17 cellular contexts compared by ENCODE assay signal in the genomic region with DNA sequence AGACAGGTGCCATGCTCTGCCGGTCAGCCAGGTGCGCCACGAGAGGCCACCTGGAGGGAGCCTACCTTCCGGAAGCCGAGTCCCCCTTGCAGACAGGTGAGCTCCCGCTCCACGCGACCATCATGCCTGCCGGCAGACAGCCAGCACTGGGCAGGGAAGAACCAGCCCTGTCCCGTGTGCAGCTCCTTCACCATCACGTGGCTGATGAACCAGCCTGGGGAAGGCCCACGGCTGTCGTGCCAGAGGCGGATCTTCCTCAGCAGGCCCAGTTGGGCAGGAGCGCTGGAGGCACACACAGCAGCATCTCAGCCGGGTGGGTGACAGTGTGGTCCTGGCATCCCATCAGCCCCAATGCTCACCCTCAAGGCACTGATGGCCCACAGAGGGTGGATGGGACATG.
DNase-seq lines count a peak whose midpoint lies in the region; ATAC-seq and TF ChIP-seq lines count a peak whose summit lies in the region.
"Had no signal": no experiment of that assay in that cellular context is flagged by ENCODE, and none has a peak within 500 bp of the region (broad histone marks: within the 10 kb centered on the region; RNA-seq: fewer than 3 reads in every experiment).

No MANE protein-coding gene starts in this region.

- H3K27me3 ChIP-seq in right cardiac atrium (ENCODE audit: control insufficient read depth, insufficient read depth) (no peaks in the 10 kb centered on the region), heart left ventricle (no peaks in the 10 kb centered on the region), mesenchymal stem cell (ENCODE audit: control insufficient read depth in 1 of 2, insufficient read depth in 1 of 2, low read length in 2 of 2) (peaks cover 4 to 46% of the 10 kb centered on the region in 2 experiments), thyroid gland (no peaks in the 10 kb centered on the region)
- H3K27me3 ChIP-seq: BLaER1 treated with 17β-estradiol and CSF1 and Interleukin-3, amounts not matched to agents 10 nM and 100 nM had no signal

- H4K91ac ChIP-seq in mesenchymal stem cell (ENCODE audit: low read length), result peak overlapping the region; percentile 78

- H2BK120ac ChIP-seq in mesenchymal stem cell (ENCODE audit: low read depth, low read length), result no peak overlapping the region

- TF ChIP-seq POLR2A in heart left ventricle (IDR thresholded peaks at IDR 0.05) (no peak), thyroid gland (IDR thresholded peaks at IDR 0.05) (no peak)

- no peak overlapping the region for H3K9ac ChIP-seq in mesenchymal stem cell (ENCODE audit: low read length)
- H3K9ac ChIP-seq: BLaER1 treated with 17β-estradiol and CSF1 and Interleukin-3, amounts not matched to agents 10 nM and 100 nM had no signal

- H4K8ac ChIP-seq in mesenchymal stem cell (ENCODE audit: low read length), result no peak overlapping the region

- H2AK5ac ChIP-seq in mesenchymal stem cell (ENCODE audit: low read length, severe bottlenecking), result no peak overlapping the region

- H3K36me3 Mint-ChIP-seq in stimulated activated effector memory CD8-positive, alpha-beta T cell treated with anti-CD3 and anti-CD28 coated beads, Interleukin-12 subunit alpha, Interleukin-12 subunit beta, amount 100 ng/mL, for 72 hours, result no peaks in the 10 kb centered on the region
- H3K36me3 Mint-ChIP-seq in mesothelial cell of epicardium, result no peaks in the 10 kb centered on the region
- H3K36me3 Mint-ChIP-seq: CD8-positive, alpha-beta T cell; IgD-negative memory B cell had no signal

- H3K23ac ChIP-seq in mesenchymal stem cell (ENCODE audit: low read length in 2 of 2), result no peak overlapping the region

- H3K9me3 ChIP-seq in right cardiac atrium (ENCODE audit: control insufficient read depth, low read length) (no peaks in the 10 kb centered on the region), heart left ventricle (no peaks in the 10 kb centered on the region), mesenchymal stem cell (ENCODE audit: control insufficient read depth, low read length) (no peaks in the 10 kb centered on the region), thyroid gland (no peaks in the 10 kb centered on the region)
- H3K9me3 ChIP-seq: BLaER1 treated with 17β-estradiol and CSF1 and Interleukin-3, amounts not matched to agents 10 nM and 100 nM; Caco-2 had no signal

- H3K36me3 ChIP-seq in heart left ventricle, result peaks cover 0 to 19% (median 0%) of the 10 kb centered on the region in 9 donors
- H3K36me3 ChIP-seq in mesenchymal stem cell (ENCODE audit: control insufficient read depth in 1 of 2, insufficient read depth in 2 of 2, low read depth in 1 of 2, low read length in 2 of 2), result no peaks in the 10 kb centered on the region
- H3K36me3 ChIP-seq in thyroid gland, result no peaks in the 10 kb centered on the region
- H3K36me3 ChIP-seq: BLaER1 treated with 17β-estradiol and CSF1 and Interleukin-3, amounts not matched to agents 10 nM and 100 nM had no signal

- no peak overlapping the region for H3K4ac ChIP-seq in mesenchymal stem cell (ENCODE audit: low read depth in 1 of 2, low read length in 2 of 2)

- no peak overlapping the region for H2AFZ ChIP-seq in mesenchymal stem cell (ENCODE audit: low read depth, low read length)

- H2BK12ac ChIP-seq in mesenchymal stem cell (ENCODE audit: low read length in 2 of 2), result no peak overlapping the region

- H3K14ac ChIP-seq in mesenchymal stem cell (ENCODE audit: low read length in 2 of 2), result no peak overlapping the region

- intact Hi-C loops in right cardiac atrium (cut with DNase I) (no loop called here), heart left ventricle (cut with DNase I) (no loop called here), thyroid gland (cut with DNase I) (no loop called here)

- peaks cover 19% of the 10 kb centered on the region for H3K27me3 Mint-ChIP-seq in mesothelial cell of epicardium (ENCODE audit: low read depth)
- H3K27me3 Mint-ChIP-seq: B cell had no signal

- H3K4me1 Mint-ChIP-seq in stimulated activated effector memory CD8-positive, alpha-beta T cell treated with anti-CD3 and anti-CD28 coated beads, Interleukin-12 subunit alpha, Interleukin-12 subunit beta, amount 100 ng/mL, for 72 hours, result no peaks in the 10 kb centered on the region
- no peaks in the 10 kb centered on the region for H3K4me1 Mint-ChIP-seq in mesothelial cell of epicardium
- H3K4me1 Mint-ChIP-seq: B cell, H9, IgD-negative memory B cell had no signal

- H3K27ac ChIP-seq in right cardiac atrium (ENCODE audit: low read length), result no peak overlapping the region
- no peak overlapping the region for H3K27ac ChIP-seq in heart left ventricle
- no peak overlapping the region for H3K27ac ChIP-seq in mesenchymal stem cell (ENCODE audit: low read length, poor library complexity, severe bottlenecking)
- H3K27ac ChIP-seq in thyroid gland, result no peak overlapping the region
- H3K27ac ChIP-seq: BLaER1 treated with 17β-estradiol and CSF1 and Interleukin-3, amounts not matched to agents 10 nM and 100 nM; HL-60 had no signal

- H2BK15ac ChIP-seq in mesenchymal stem cell (ENCODE audit: low read depth, poor library complexity, severe bottlenecking), result no peak overlapping the region

- H3K27ac Mint-ChIP-seq in stimulated activated effector memory CD8-positive, alpha-beta T cell treated with anti-CD3 and anti-CD28 coated beads, Interleukin-12 subunit alpha, Interleukin-12 subunit beta, amount 100 ng/mL, for 72 hours, result no peak overlapping the region
- H3K27ac Mint-ChIP-seq in mesothelial cell of epicardium, result no peak overlapping the region
- H3K27ac Mint-ChIP-seq: B cell; CD8-positive, alpha-beta T cell; H9 had no signal

- peak overlapping the region in 1 of 2 experiments; percentile 55 for H3K18ac ChIP-seq in mesenchymal stem cell (ENCODE audit: low read depth in 1 of 2, low read length in 2 of 2)

- TF ChIP-seq CTCF in heart left ventricle (IDR thresholded peaks at IDR 0.05) (no peak), mesothelial cell of epicardium (IDR thresholded peaks at IDR 0.05; ENCODE audit: unreplicated experiment) (no peak), thyroid gland (IDR thresholded peaks at IDR 0.05) (no peak)

- no peak overlapping the region for H3K4me2 ChIP-seq in mesenchymal stem cell (ENCODE audit: low read length, poor library complexity, severe bottlenecking)
- H3K4me2 ChIP-seq: BLaER1 treated with 17β-estradiol and CSF1 and Interleukin-3, amounts not matched to agents 10 nM and 100 nM had no signal

- 93% methylated on average over 16 of the region's 16 CpGs for WGBS in right cardiac atrium
- 92 to 98% (median 95%) methylated on average over 15 to 16 of the region's 16 CpGs for WGBS in heart left ventricle, 4 donors
- WGBS in mesenchymal stem cell, result 94% methylated on average over 15 of the region's 16 CpGs
- WGBS in thyroid gland, 2 donors, result 86 to 94% methylated on average over 5 to 16 of the region's 16 CpGs

- H3K4me1 ChIP-seq in right cardiac atrium (ENCODE audit: control insufficient read depth, insufficient read depth, low read length) (no peaks in the 10 kb centered on the region), heart left ventricle (no peaks in the 10 kb centered on the region), mesenchymal stem cell (ENCODE audit: control insufficient read depth, insufficient read depth, low read depth, low read length) (no peaks in the 10 kb centered on the region), thyroid gland (no peaks in the 10 kb centered on the region)
- H3K4me1 ChIP-seq: Caco-2 had no signal

- no peak overlapping the region for H3K4me3 Mint-ChIP-seq in stimulated activated effector memory CD8-positive, alpha-beta T cell treated with anti-CD3 and anti-CD28 coated beads, Interleukin-12 subunit alpha, Interleukin-12 subunit beta, amount 100 ng/mL, for 72 hours
- no peak overlapping the region for H3K4me3 Mint-ChIP-seq in mesothelial cell of epicardium
- H3K4me3 Mint-ChIP-seq: B cell; CD8-positive, alpha-beta T cell; H9; IgD-negative memory B cell had no signal

- ATAC-seq in right cardiac atrium, result peak; percentile 21 to 22
- no peak for ATAC-seq in heart left ventricle
- ATAC-seq in stimulated activated effector memory CD8-positive, alpha-beta T cell treated with anti-CD3 and anti-CD28 coated beads, Interleukin-12 subunit alpha, Interleukin-12 subunit beta, amount 100 ng/mL, for 72 hours, result peak; percentile 31
- ATAC-seq: CD8-positive, alpha-beta T cell had no signal

- H3K79me1 ChIP-seq in mesenchymal stem cell (replicated peaks; ENCODE audit: low read length, poor library complexity, severe bottlenecking), result no peaks in the 10 kb centered on the region

- H3K9me3 Mint-ChIP-seq in stimulated activated effector memory CD8-positive, alpha-beta T cell treated with anti-CD3 and anti-CD28 coated beads, Interleukin-12 subunit alpha, Interleukin-12 subunit beta, amount 100 ng/mL, for 72 hours, result no peaks in the 10 kb centered on the region
- H3K9me3 Mint-ChIP-seq in mesothelial cell of epicardium, result no peaks in the 10 kb centered on the region
- H3K9me3 Mint-ChIP-seq: CD8-positive, alpha-beta T cell; H9; IgD-negative memory B cell had no signal

- no peak overlapping the region for H3K4me3 ChIP-seq in right cardiac atrium (ENCODE audit: low read length)
- H3K4me3 ChIP-seq in heart left ventricle, result no peak overlapping the region
- no peak overlapping the region for H3K4me3 ChIP-seq in mesenchymal stem cell (ENCODE audit: insufficient read depth in 1 of 2, low read depth in 1 of 2, low read length in 2 of 2)
- no peak overlapping the region for H3K4me3 ChIP-seq in thyroid gland (replicated peaks in 1 of 3)
- H3K4me3 ChIP-seq: BLaER1 treated with 17β-estradiol and CSF1 and Interleukin-3, amounts not matched to agents 10 nM and 100 nM had no signal

- DNase-seq in right cardiac atrium, result no peak
- no peak for DNase-seq in heart left ventricle
- DNase-seq in mesenchymal stem cell, result no peak
- no peak for DNase-seq in stimulated activated effector memory CD8-positive, alpha-beta T cell treated with anti-CD3 and anti-CD28 coated beads, Interleukin-12 subunit alpha, Interleukin-12 subunit beta, amount 100 ng/mL, for 72 hours (ENCODE audit: low spot score in 2 of 2)
- DNase-seq in activated CD4-positive, CD25-positive, alpha-beta regulatory T cell (lab: John Stamatoyannopoulos, UW), result no peak
- DNase-seq in mesothelial cell of epicardium (ENCODE audit: low spot score in 2 of 2, unreplicated experiment in 2 of 2), result no peak
- no peak for DNase-seq in thyroid gland
- DNase-seq: Caco-2; CD8-positive, alpha-beta T cell; DMS79 treated with DMSO at 0.1 percent for 48 hours; GF-D8; H9; KBM-7 had no signal

- no peak overlapping the region for H2BK5ac ChIP-seq in mesenchymal stem cell (ENCODE audit: low read depth, low read length, poor library complexity, severe bottlenecking)

Comparison
In these comparisons a context has a peak if more than half of its experiments do, and no peak if none do; other contexts are left out.
1. ATAC-seq: peak in right cardiac atrium (2 of 2) and stimulated activated effector memory CD8-positive, alpha-beta T cell treated with anti-CD3 and anti-CD28 coated beads, Interleukin-12 subunit alpha, Interleukin-12 subunit beta, amount 100 ng/mL, for 72 hours (single experiment); none in heart left ventricle (0 of 4).